Comparison of ENCODE assay signal across 8 cellular contexts in the genomic region with DNA sequence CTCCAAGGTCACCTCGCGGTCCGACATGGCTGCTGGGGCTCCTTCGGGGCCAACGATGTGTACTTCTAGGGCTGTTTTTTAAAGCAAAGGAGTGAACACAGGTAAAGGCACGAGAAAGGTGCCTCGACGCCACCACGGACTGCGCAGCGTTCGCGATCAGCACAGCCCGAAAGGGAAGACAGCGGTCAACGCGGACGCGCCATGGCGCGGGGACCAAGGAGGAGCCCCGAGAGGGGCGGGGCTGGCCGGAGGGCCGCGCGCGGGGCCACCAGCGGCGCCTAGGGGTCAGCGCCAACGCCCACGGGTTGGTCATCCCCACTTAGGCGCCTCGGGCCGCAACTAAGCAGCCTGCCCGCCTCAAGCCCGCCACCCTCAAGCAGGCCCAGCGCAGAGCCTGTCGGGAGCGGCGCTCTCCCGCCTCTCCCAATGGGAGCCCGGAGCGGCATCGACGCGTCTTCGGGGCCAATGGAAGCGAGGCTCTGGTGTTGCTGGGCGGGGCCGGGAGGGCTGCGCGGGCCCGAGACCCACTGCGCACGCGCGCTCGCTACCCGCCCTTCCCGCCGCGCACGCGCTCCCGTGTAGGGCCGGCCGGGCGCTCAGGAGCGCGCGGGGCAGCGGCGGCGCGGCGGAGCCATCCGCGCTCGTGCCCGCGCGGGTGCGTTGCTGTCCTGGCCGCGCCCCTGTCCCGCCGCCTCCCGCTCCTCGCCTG. TPM values are rescaled to one million over a fixed set of nuclear protein-coding genes. Genes with fewer than 3 reads are reported as not detected.
DNase-seq lines count a peak whose midpoint lies in the region; ATAC-seq and TF ChIP-seq lines count a peak whose summit lies in the region.

DIP2A (plus strand) TSS at position 577 of the 709 bp plus-strand sequence. CDS start 241 bp downstream, outside the sequence.

- no peaks in the 10 kb centered on the region; the same call in 1 of the 2 replicates for H3K9me3 ChIP-seq in AG04450 (ENCODE audit: control insufficient read depth, insufficient read depth, low read length)
- H3K9me3 ChIP-seq in WERI-Rb-1 (ENCODE audit: severe bottlenecking) = no peaks in the 10 kb centered on the region
- H3K9me3 ChIP-seq in breast epithelium = no peaks in the 10 kb centered on the region
- no peaks in the 10 kb centered on the region for H3K9me3 ChIP-seq in iPS-18c (ENCODE audit: control insufficient read depth, insufficient read depth, low read length)
- H3K9me3 ChIP-seq in skeletal muscle tissue (ENCODE audit: control insufficient read depth in 3 of 3, low read length in 3 of 3) = no peaks in the 10 kb centered on the region

- H3K4me3 ChIP-seq in AG04450 (ENCODE audit: low read depth, low read length) (peak within 1 kb of the TSS; percentile 81), WERI-Rb-1 (ENCODE audit: low read depth, low read length) (peak within 1 kb of the TSS; percentile 85), breast epithelium (peak within 1 kb of the TSS; percentile 96), iPS-18c (ENCODE audit: insufficient read depth, low read depth, low read length) (peak within 1 kb of the TSS; percentile 99), skeletal muscle tissue (ENCODE audit: low read length in 3 of 3) (peak within 1 kb of the TSS; percentile 87 to 94 (median 93))

- POLR2A ChIA-PET in AG04450 (lab: Yijun Ruan, JAX) = interaction anchor here (0.7 to 1.5 kb wide), 3 partner anchors 10 to 17 kb away, joined by 3 to 5 read pairs (median 3); no protein-coding TSS in a partner anchor

- CTCF ChIA-PET in AG04450 (lab: Charles Lee) = no interaction called here

- peak within 1 kb of the TSS; percentile 83 for H3K27ac ChIP-seq in AG04450 (ENCODE audit: low read depth, low read length)
- peak within 1 kb of the TSS; percentile 90 for H3K27ac ChIP-seq in WERI-Rb-1
- peak within 1 kb of the TSS; percentile 85 to 88 for H3K27ac ChIP-seq in breast epithelium
- peak within 1 kb of the TSS; percentile 97 for H3K27ac ChIP-seq in skeletal muscle tissue (ENCODE audit: low read depth, low read length)

- ATAC-seq in GM18909 (IDR thresholded peaks at IDR 0.05; ENCODE audit: poor library complexity, unreplicated experiment) (peak; percentile 91), HG03159 (IDR thresholded peaks at IDR 0.05; ENCODE audit: unreplicated experiment) (peak; percentile 90)

- no peak for TF ChIP-seq CTCF in AG04450 (IDR thresholded peaks at IDR 0.05; ENCODE audit: low read depth, low read length)
- TF ChIP-seq CTCF in WERI-Rb-1 (IDR thresholded peaks at IDR 0.05; ENCODE audit: low read depth, low read length) = peak; percentile 48; the same call in 1 of the 2 replicates
- no peak for TF ChIP-seq CTCF in breast epithelium (IDR thresholded peaks at IDR 0.05)

- H3K36me3 ChIP-seq in WERI-Rb-1 (peaks cover 36% of the 10 kb centered on the region), breast epithelium (no peaks in the 10 kb centered on the region), skeletal muscle tissue (ENCODE audit: control insufficient read depth in 3 of 3, insufficient read depth in 3 of 3, low read length in 3 of 3) (peaks cover 0 to 5% (median 0%) of the 10 kb centered on the region in 3 donors)

- no peaks in the 10 kb centered on the region for H3K27me3 ChIP-seq in AG04450 (ENCODE audit: control insufficient read depth, insufficient read depth, low read length)
- H3K27me3 ChIP-seq in WERI-Rb-1 (ENCODE audit: insufficient read depth, low read depth, severe bottlenecking) = no peaks in the 10 kb centered on the region
- H3K27me3 ChIP-seq in breast epithelium = no peaks in the 10 kb centered on the region
- H3K27me3 ChIP-seq in skeletal muscle tissue (ENCODE audit: control insufficient read depth in 3 of 3, insufficient read depth in 3 of 3, low read length in 3 of 3) = no peaks in the 10 kb centered on the region

- peak within 1 kb of the TSS; percentile 95 to 97 (median 96) for H3K9ac ChIP-seq in skeletal muscle tissue (ENCODE audit: low read depth in 1 of 3, low read length in 3 of 3)

- DNase-seq in AG04450 (ENCODE audit: low read depth, low spot score) = peak; percentile 88
- peak; percentile 99 for DNase-seq in NCI-H2227 (lab: John Stamatoyannopoulos, UW; ENCODE audit: unreplicated experiment)
- DNase-seq in WERI-Rb-1 = peak; percentile 99
- peak; percentile 89 to 92 for DNase-seq in breast epithelium (ENCODE audit: low spot score in 2 of 2)

- peak; percentile 72 for TF ChIP-seq POLR2A in breast epithelium (IDR thresholded peaks at IDR 0.05)

- H3K4me1 ChIP-seq in breast epithelium = peaks cover 0 to 3% of the 10 kb centered on the region in 2 donors
- H3K4me1 ChIP-seq in skeletal muscle tissue (ENCODE audit: control insufficient read depth in 3 of 3, insufficient read depth in 3 of 3, low read length in 3 of 3) = peaks cover 48 to 56% (median 53%) of the 10 kb centered on the region in 3 donors

- intact Hi-C loops in breast epithelium (cut with DNase I; ENCODE audit: low total_unique reads) = no loop called here

RNA-seq across cellular contexts. Expression of gene DIP2A, which starts in this region (rescaled TPM):
- polyA plus RNA-seq in AG04450 (2011; rRNA removed) = 19.5 and 21.0 TPM in 2 replicates
- polyA minus RNA-seq in AG04450 (2011; rRNA and poly(A)+ RNA removed) = 29.1 and 37.0 TPM in 2 replicates
- total RNA-seq in breast epithelium (10 to 100 TPM; 32.6 to 43.9 (median 42.0) TPM), skeletal muscle tissue (23.5 TPM)

Comparison
In these comparisons a context has a peak if more than half of its experiments do, and no peak if none do; other contexts are left out.
1. Peak in every context shown above with its lines: DNase-seq, ATAC-seq, H3K4me3 ChIP-seq and H3K27ac ChIP-seq.